Comparison of ENCODE assay signal across 24 cellular contexts in genomic region chr17:33106525-33107162, GRCh38.
"Had no signal": no experiment of that assay in that cellular context is flagged by ENCODE, and none has a peak within 500 bp of the region (broad histone marks: within the 10 kb centered on the region; RNA-seq: fewer than 3 reads in every experiment).

No MANE protein-coding gene starts in this region.

- H3K9me3 ChIP-seq: ascending aorta, right atrium auricular region, tibial nerve had no signal

- H3K9me3 Mint-ChIP-seq: activated naive CD4-positive, alpha-beta T cell treated with anti-CD3 and anti-CD28 coated beads, Interleukin-2, amount 50 U/mL, for 24 hours had no signal

- H3K4me1 ChIP-seq: ascending aorta, right atrium auricular region had no signal

- H3K4me3 ChIP-seq: ascending aorta, lung, right atrium auricular region, tibial nerve had no signal

- H3K36me3 Mint-ChIP-seq: activated naive CD4-positive, alpha-beta T cell treated with anti-CD3 and anti-CD28 coated beads, Interleukin-2, amount 50 U/mL, for 24 hours had no signal

- H3K27me3 ChIP-seq: ascending aorta, right atrium auricular region, tibial nerve had no signal

- FAIRE-seq: bronchial epithelial cell, islet of Langerhans, urothelium cell line had no signal

- H3K36me3 ChIP-seq: ascending aorta, right atrium auricular region, tibial nerve had no signal

- ATAC-seq: activated T-cell treated with anti-CD3 and anti-CD28 coated beads, Interleukin-2, amount 50 U/mL, for 72 hours; esophagus mucosa; left colon; stimulated activated naive CD8-positive, alpha-beta T cell treated with anti-CD3 and anti-CD28 coated beads, Interleukin-15, Interleukin-2, amounts not matched to agents 100 U/mL and 50 U/mL, for 24 hours had no signal

- DNase-seq: activated CD4-positive, alpha-beta T cell treated with anti-CD3 and anti-CD28 coated beads for 1 hour; activated CD8-positive, alpha-beta memory T cell treated with anti-CD3 and anti-CD28 coated beads for 24 hours; activated CD8-positive, alpha-beta memory T cell treated with anti-CD3 and anti-CD28 coated beads, Interleukin-2, amount 50 U/mL, for 48 hours; activated gamma-delta T cell; activated T-cell treated with anti-CD3 and anti-CD28 coated beads, Interleukin-2, amount 50 U/mL, for 72 hours; cerebellar nuclear complex; cortex of kidney; glutamatergic neuron; hippocampal formation; left colon; midbrain; occipital lobe; stimulated activated naive CD8-positive, alpha-beta T cell treated with anti-CD3 and anti-CD28 coated beads, Interleukin-15, Interleukin-2, amounts not matched to agents 100 U/mL and 50 U/mL, for 24 hours had no signal

- H3K27ac Mint-ChIP-seq: activated naive CD4-positive, alpha-beta T cell treated with anti-CD3 and anti-CD28 coated beads, Interleukin-2, amount 50 U/mL, for 24 hours; activated T-cell treated with anti-CD3 and anti-CD28 coated beads, Interleukin-2, amount 50 U/mL, for 72 hours; progenitor cell of endocrine pancreas; T-helper 1 cell treated with Interleukin-12 subunit alpha and Interleukin-12 subunit beta and Interleukin-4 antibody, amounts not matched to agents 30 μg/mL and 1 μg/mL, for 36 hours had no signal

- H3K27ac ChIP-seq: ascending aorta, right atrium auricular region, tibial nerve had no signal

- H3K4me1 Mint-ChIP-seq: activated naive CD4-positive, alpha-beta T cell treated with anti-CD3 and anti-CD28 coated beads, Interleukin-2, amount 50 U/mL, for 24 hours had no signal

- H3K4me3 Mint-ChIP-seq: activated naive CD4-positive, alpha-beta T cell treated with anti-CD3 and anti-CD28 coated beads, Interleukin-2, amount 50 U/mL, for 24 hours; activated T-cell treated with anti-CD3 and anti-CD28 coated beads, Interleukin-2, amount 50 U/mL, for 72 hours; T-helper 1 cell treated with Interleukin-12 subunit alpha and Interleukin-12 subunit beta and Interleukin-4 antibody, amounts not matched to agents 30 μg/mL and 1 μg/mL, for 36 hours had no signal
